In the genomic region with DNA sequence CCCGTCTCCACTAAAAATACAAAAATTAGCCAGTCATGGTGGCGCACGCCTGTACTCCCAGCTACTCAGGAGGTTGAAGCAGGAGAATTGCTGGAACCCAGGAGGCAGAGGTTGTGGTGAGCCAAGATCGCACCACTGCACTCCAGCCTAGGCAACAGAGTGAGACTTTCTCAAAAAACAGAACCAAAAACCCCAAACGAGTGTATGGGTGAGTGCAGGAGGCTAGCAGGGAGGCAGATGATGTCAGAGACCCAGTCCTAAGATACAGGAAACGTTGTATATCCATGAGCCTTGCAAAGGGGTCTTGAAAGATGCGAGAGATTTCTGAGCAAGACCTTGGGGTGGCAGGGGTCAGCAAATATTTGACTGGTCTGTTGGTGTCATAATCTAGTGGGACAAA, we compare ENCODE assay signal across 12 cellular contexts.
"Had no signal": no experiment of that assay in that cellular context is flagged by ENCODE, and none has a peak within 500 bp of the region (broad histone marks: within the 10 kb centered on the region; RNA-seq: fewer than 3 reads in every experiment).

No MANE protein-coding gene starts in this region.

- H3K9me3 Mint-ChIP-seq: activated naive CD4-positive, alpha-beta T cell treated with anti-CD3 and anti-CD28 coated beads for 36 hours; activated T-helper 2 cell treated with anti-CD3 and anti-CD28 coated beads, Interferon-gamma antibody, Interleukin-2, Interleukin-4, amounts not matched to agents 10 μg/mL and 5 μg/mL and 100 μg/mL, durations not matched to agents 14 hours and 24 hours and 36 hours; effector memory CD8-positive, alpha-beta T cell; nephron had no signal

- H3K27me3 Mint-ChIP-seq: effector memory CD8-positive, alpha-beta T cell had no signal

- H3K4me3 ChIP-seq: cardiac muscle cell had no signal

- DNase-seq: activated CD4-positive, alpha-beta T cell treated with anti-CD3 and anti-CD28 coated beads, Interleukin-2, amount 50 U/mL, for 1 hour; activated CD4-positive, CD25-positive, alpha-beta regulatory T cell; activated naive CD4-positive, alpha-beta T cell treated with anti-CD3 and anti-CD28 coated beads for 36 hours; dermis blood vessel endothelial cell; effector memory CD8-positive, alpha-beta T cell; mesendoderm; occipital lobe; retina; stimulated activated naive CD4-positive, alpha-beta T cell had no signal

- ATAC-seq: effector memory CD8-positive, alpha-beta T cell had no signal

- H3K27me3 ChIP-seq: cardiac muscle cell had no signal

- H3K27ac Mint-ChIP-seq: activated naive CD4-positive, alpha-beta T cell treated with anti-CD3 and anti-CD28 coated beads for 36 hours; nephron had no signal

- H3K4me3 Mint-ChIP-seq: activated naive CD4-positive, alpha-beta T cell treated with anti-CD3 and anti-CD28 coated beads for 36 hours; effector memory CD8-positive, alpha-beta T cell; nephron had no signal

- H3K27ac ChIP-seq: cardiac muscle cell had no signal

- H3K36me3 ChIP-seq: cardiac muscle cell had no signal
